13 cellular contexts compared by ENCODE assay signal in genomic region chr11:73324665-73325035, GRCh38. TPM values are rescaled to one million over a fixed set of nuclear protein-coding genes. Genes with fewer than 3 reads are reported as not detected.
DNase-seq lines count a peak whose midpoint lies in the region; ATAC-seq and TF ChIP-seq lines count a peak whose summit lies in the region.
"Had no signal": no experiment of that assay in that cellular context is flagged by ENCODE, and none has a peak within 500 bp of the region (broad histone marks: within the 10 kb centered on the region; RNA-seq: fewer than 3 reads in every experiment).

No MANE protein-coding gene starts in this region.

- no peaks in the 10 kb centered on the region for H3K27me3 ChIP-seq in SJSA1 (replicated peaks)
- H3K27me3 ChIP-seq in left lung: no peaks in the 10 kb centered on the region
- H3K27me3 ChIP-seq in spleen (replicated peaks in 1 of 7): no peaks in the 10 kb centered on the region

- DNase-seq in SJSA1 (ENCODE audit: low read depth in 1 of 2, low spot score in 2 of 2): no peak
- DNase-seq in left lung: no peak
- no peak for DNase-seq in spleen
- DNase-seq in amygdala (lab: John Stamatoyannopoulos, UW): no peak
- no peak for DNase-seq in sciatic nerve (ENCODE audit: low spot score)
- no peak for DNase-seq in NCI-H226
- DNase-seq: activated CD4-positive, alpha-beta memory T cell treated with anti-CD3 and anti-CD28 coated beads, Interleukin-2, amount 10 ng/mL, durations not matched to agents 7 days and 5 days; MM.1S; NCI-H774; stimulated activated naive CD8-positive, alpha-beta T cell treated with anti-CD3 and anti-CD28 coated beads, Interleukin-15, amount 100 ng/mL, for 72 hours had no signal

- ATAC-seq in GM19452 (IDR thresholded peaks at IDR 0.05; ENCODE audit: unreplicated experiment): peak; percentile 10
- no peak for ATAC-seq in left lung
- ATAC-seq in GM18861 (IDR thresholded peaks at IDR 0.05; ENCODE audit: unreplicated experiment): no peak
- no peak for ATAC-seq in sciatic nerve
- ATAC-seq: stimulated activated naive CD8-positive, alpha-beta T cell treated with anti-CD3 and anti-CD28 coated beads, Interleukin-15, amount 100 ng/mL, for 72 hours had no signal

- H3K36me3 ChIP-seq in SJSA1 (peaks cover 23% of the 10 kb centered on the region), left lung (no peaks in the 10 kb centered on the region), spleen (no peaks in the 10 kb centered on the region)

- 79 to 97% (median 86%) methylated on average over 2 of the region's 2 CpGs for WGBS in spleen, 5 donors

- H3K9me3 ChIP-seq in SJSA1 (replicated peaks): no peaks in the 10 kb centered on the region
- H3K9me3 ChIP-seq in left lung: no peaks in the 10 kb centered on the region
- H3K9me3 ChIP-seq in spleen: no peaks in the 10 kb centered on the region

- H3K27ac ChIP-seq in SJSA1: peak overlapping the region; percentile 53; the same call in 1 of the 2 replicates
- peak overlapping the region; percentile 53 to 83 for H3K27ac ChIP-seq in left lung
- peak overlapping the region; percentile 42 to 83 (median 74) for H3K27ac ChIP-seq in spleen

- TF ChIP-seq POLR2A in spleen (IDR thresholded peaks at IDR 0.05): no peak

- H3K4me1 ChIP-seq in SJSA1 (replicated peaks): peaks cover 57% of the 10 kb centered on the region
- H3K4me1 ChIP-seq in left lung: peaks cover 46 to 76% of the 10 kb centered on the region in 2 donors
- H3K4me1 ChIP-seq in spleen: peaks cover 23 to 95% (median 59%) of the 10 kb centered on the region in 6 donors

- intact Hi-C loops in left lung (cut with DNase I): no loop called here
- intact Hi-C loops in spleen (cut with DNase I; ENCODE audit: low total_unique reads): no loop called here
- intact Hi-C loops in sciatic nerve (cut with DNase I): no loop called here

- H3K4me3 ChIP-seq in SJSA1 (no peak overlapping the region), left lung (no peak overlapping the region), spleen (no peak overlapping the region)

- TF ChIP-seq CTCF in left lung (IDR thresholded peaks at IDR 0.05) (no peak), spleen (IDR thresholded peaks at IDR 0.05 in 8 of 11, conservative IDR thresholded peaks at IDR 0.05 in 3 of 11) (no peak)

RNA-seq across cellular contexts. Expression of gene ARHGEF17, which starts 16.6 kb away (rescaled TPM):
- total RNA-seq in SJSA1 (2014; rRNA removed; shearing (Covaris generic)): 8.3 and 14.6 TPM in 2 replicates
- total RNA-seq in left lung (10 to 100 TPM; 56.3 to 69.1 TPM), spleen (10 to 100 TPM; 21.5 to 48.5 (median 41.6) TPM), sciatic nerve (110 TPM)
- 10 to 100 TPM in 1 of 3 donors, 1 to 10 TPM in 2; 5.1 to 17.0 (median 6.3) TPM for polyA plus RNA-seq in spleen
- total RNA-seq: T-helper 1 cell treated with Interleukin-12 subunit alpha and Interleukin-12 subunit beta and Interleukin-4 antibody, amounts not matched to agents 30 ng/mL and 1 ng/mL, for 36 hours had no signal

RNA-seq across cellular contexts. Expression of gene RELT, which starts 51.5 kb away (rescaled TPM):
- 8.7 and 13.2 TPM in 2 replicates for total RNA-seq in SJSA1 (2014; rRNA removed; shearing (Covaris generic))
- total RNA-seq in left lung: 10 to 100 TPM; 11.7 to 30.7 TPM
- 10 to 100 TPM; 28.1 to 79.8 (median 41.3) TPM for total RNA-seq in spleen
- polyA plus RNA-seq in spleen: 10 to 100 TPM; 13.5 to 28.2 (median 21.7) TPM
- total RNA-seq in sciatic nerve: 9.4 TPM

RNA-seq across cellular contexts. Expression of gene P2RY6, which starts 52.5 kb away (rescaled TPM):
- not detected in 2 replicates for total RNA-seq in SJSA1 (2014; rRNA removed; shearing (Covaris generic))
- total RNA-seq in left lung: 1 to 10 TPM; 2.2 to 4.8 TPM
- total RNA-seq in spleen: 100 to 1,000 TPM in 1 of 7 donors, 10 to 100 TPM in 6; 41.1 to 109 (median 63.9) TPM
- 10 to 100 TPM in 2 of 3 donors, 1 to 10 TPM in 1; 8.2 to 25.2 (median 10.6) TPM for polyA plus RNA-seq in spleen
- 3.6 TPM for total RNA-seq in sciatic nerve
- total RNA-seq: activated CD4-positive, alpha-beta memory T cell treated with anti-CD3 and anti-CD28 coated beads, Interleukin-2, amount 10 ng/mL, durations not matched to agents 7 days and 5 days; T-helper 1 cell treated with Interleukin-12 subunit alpha and Interleukin-12 subunit beta and Interleukin-4 antibody, amounts not matched to agents 30 ng/mL and 1 ng/mL, for 36 hours had no signal
